Comparison of ENCODE assay signal across 1 cellular context in the genomic region with DNA sequence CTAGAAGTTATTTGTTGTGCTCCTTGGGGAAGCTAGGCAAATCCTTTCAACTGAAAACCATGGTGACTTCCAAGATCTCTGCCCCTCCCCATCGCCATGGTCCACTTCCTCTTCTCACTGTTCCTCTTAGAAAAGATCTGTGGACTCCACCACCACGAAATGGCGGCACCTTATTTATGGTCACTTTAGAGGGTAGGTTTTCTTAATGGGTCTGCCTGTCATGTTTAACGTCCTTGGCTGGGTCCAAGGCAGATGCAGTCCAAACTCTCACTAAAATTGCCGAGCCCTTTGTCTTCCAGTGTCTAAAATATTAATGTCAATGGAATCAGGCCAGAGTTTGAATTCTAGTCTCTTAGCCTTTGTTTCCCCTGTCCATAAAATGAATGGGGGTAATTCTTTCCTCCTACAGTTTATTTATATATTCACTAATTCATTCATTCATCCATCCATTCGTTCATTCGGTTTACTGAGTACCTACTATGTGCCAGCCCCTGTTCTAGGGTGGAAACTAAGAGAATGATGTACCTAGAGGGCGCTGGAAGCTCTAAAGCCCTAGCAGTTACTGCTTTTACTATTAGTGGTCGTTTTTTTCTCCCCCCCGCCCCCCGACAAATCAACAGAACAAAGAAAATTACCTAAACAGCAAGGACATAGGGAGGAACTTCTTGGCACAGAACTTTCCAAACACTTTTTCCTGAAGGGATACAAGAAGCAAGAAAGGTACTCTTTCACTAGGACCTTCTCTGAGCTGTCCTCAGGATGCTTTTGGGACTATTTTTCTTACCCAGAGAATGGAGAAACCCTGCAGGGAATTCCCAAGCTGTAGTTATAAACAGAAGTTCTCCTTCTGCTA.
TF ChIP-seq lines count a peak whose summit lies in the region.

No MANE protein-coding gene starts in this region.

TF ChIP-seq in endothelial cell of umbilical vein, 7 proteins besides CTCF, POLR2A, EP300 and RAD21:
- TF ChIP-seq POLR2AphosphoS5 (IDR thresholded peaks at IDR 0.05; ENCODE audit: insufficient read depth, low read depth, low read length) (no peak), JUN (IDR thresholded peaks at IDR 0.05; ENCODE audit: borderline replicate concordance, insufficient read depth, insufficient read length, low read depth) (no peak), MAX (IDR thresholded peaks at IDR 0.05; ENCODE audit: insufficient read depth, insufficient read length) (no peak), GATA2 (IDR thresholded peaks at IDR 0.05; ENCODE audit: insufficient read depth, insufficient read length, low read depth, low read length) (no peak), FOS (IDR thresholded peaks at IDR 0.05; ENCODE audit: borderline replicate concordance, insufficient read depth, low read length) (no peak), EZH2 (IDR thresholded peaks at IDR 0.05; ENCODE audit: borderline replicate concordance, low read depth, low read length, severe bottlenecking) (no peak), MYC (IDR thresholded peaks at IDR 0.05; ENCODE audit: low read depth, low read length) (no peak)
